In the genomic region with DNA sequence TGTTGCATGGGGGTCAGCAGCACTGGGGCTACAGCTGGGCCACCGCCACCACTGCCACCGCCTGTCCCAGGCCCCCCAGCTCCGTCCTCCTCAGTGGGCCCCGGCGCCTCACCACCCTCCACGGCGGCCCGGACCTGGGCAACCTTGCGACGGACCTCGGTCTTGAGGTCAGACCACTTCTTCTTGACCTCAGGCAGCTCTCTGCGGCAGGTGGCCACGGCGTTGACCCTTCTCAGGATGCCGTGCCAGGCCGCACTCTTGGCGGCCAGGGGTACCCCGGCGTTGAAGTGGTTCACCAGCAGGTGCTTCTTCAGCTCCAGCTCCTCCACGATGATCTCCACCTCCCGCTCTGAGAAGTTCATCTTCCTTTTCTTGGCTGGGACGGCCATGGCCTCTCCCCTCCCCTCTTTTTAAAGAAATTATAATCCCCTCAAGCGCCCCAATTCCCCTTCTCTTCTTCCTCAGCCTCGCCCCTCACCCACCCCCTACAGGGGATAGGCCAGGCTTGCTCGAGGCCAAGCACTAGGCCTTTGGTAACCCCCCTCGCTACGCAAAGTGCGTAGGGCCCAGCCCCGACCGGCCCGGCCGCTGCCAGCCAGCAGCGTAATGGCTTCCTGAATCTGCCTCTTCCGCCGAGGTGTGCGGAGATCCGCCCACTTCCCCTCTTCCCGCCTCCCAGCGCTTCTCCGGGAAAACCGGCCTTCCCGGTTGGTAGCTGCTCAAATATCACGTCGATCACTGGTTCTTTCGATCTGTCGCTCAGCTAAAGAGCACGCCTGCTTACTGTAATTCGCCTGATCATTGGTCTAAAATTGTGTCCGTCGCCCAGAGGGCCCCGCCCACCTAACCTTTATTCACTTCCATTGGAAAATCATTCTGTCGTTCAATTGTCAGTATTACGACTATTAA, we compare ENCODE assay signal across 8 cellular contexts. TPM values are rescaled to one million over a fixed set of nuclear protein-coding genes. Genes with fewer than 3 reads are reported as not detected.
DNase-seq lines count a peak whose midpoint lies in the region; ATAC-seq, FAIRE-seq and TF ChIP-seq lines count a peak whose summit lies in the region.

TSS of gene NAIF1 (minus strand) at position 608 of the 909 bp plus-strand sequence. CDS start at position 389, 219 bp downstream.

- intact Hi-C loops in mammary epithelial cell (cut with micrococcal nuclease) = loop anchor here (1.0 kb wide), 1 partner anchor 27 kb away; no protein-coding TSS in a partner anchor

- CTCF ChIA-PET in mammary epithelial cell (lab: Charles Lee; ENCODE audit: low non-redundant PET) = interaction anchor here (0.6 to 0.7 kb wide), 2 partner anchors 126 to 503 kb away, joined by 3 to 4 read pairs; no protein-coding TSS in a partner anchor

- H3K27me3 ChIP-seq in ACC112 (ENCODE audit: insufficient read depth, low read length) = no peaks in the 10 kb centered on the region
- no peaks in the 10 kb centered on the region for H3K27me3 ChIP-seq in WERI-Rb-1 (ENCODE audit: insufficient read depth, low read depth, severe bottlenecking)
- H3K27me3 ChIP-seq in mammary epithelial cell (ENCODE audit: insufficient read depth, low read length) = no peaks in the 10 kb centered on the region
- H3K27me3 ChIP-seq in small intestine (ENCODE audit: control insufficient read depth in 2 of 2, insufficient read depth in 2 of 2, low read length in 2 of 2) = no peaks in the 10 kb centered on the region

- H3K9me3 ChIP-seq in WERI-Rb-1 (ENCODE audit: severe bottlenecking) = no peaks in the 10 kb centered on the region
- no peaks in the 10 kb centered on the region for H3K9me3 ChIP-seq in mammary epithelial cell (replicated peaks; ENCODE audit: insufficient read depth, low read length)
- no peaks in the 10 kb centered on the region for H3K9me3 ChIP-seq in small intestine (ENCODE audit: control insufficient read depth, low read depth)

- H3K4me1 ChIP-seq in ACC112 (ENCODE audit: control insufficient read depth, insufficient read depth, low read length, unreplicated experiment) (peaks cover 22% of the 10 kb centered on the region), mammary epithelial cell (ENCODE audit: insufficient read depth, low read length) (peaks cover 11% of the 10 kb centered on the region), small intestine (ENCODE audit: control insufficient read depth in 2 of 2, insufficient read depth in 1 of 2, low read depth in 1 of 2, low read length in 1 of 2) (peaks cover 7 to 32% of the 10 kb centered on the region in 2 donors)

- peak; percentile 97 for DNase-seq in NCI-H2196 treated with DMSO at 0.1 percent for 48 hours (lab: John Stamatoyannopoulos, UW; ENCODE audit: unreplicated experiment)
- peak; percentile 99 for DNase-seq in WERI-Rb-1
- DNase-seq in mammary epithelial cell = peak; percentile 99
- peak; percentile 95 for DNase-seq in iPS-NIHi11 (ENCODE audit: low spot score)
- DNase-seq in small intestine = peak; percentile 99

- no TSS peak for BruUV-seq in mammary epithelial cell (replicated peaks; lab: Mats Ljungman, UMichigan)

- in situ Hi-C loops in mammary epithelial cell (cut with MboI; ENCODE audit: low sequenced_read_pairs in 2 of 2) = no loop called here

- WGBS in mammary epithelial cell (ENCODE audit: low coverage, missing lambda C conversion rate) = under 1% methylated on average over 12 of the region's 53 CpGs
- 34 to 37% (median 34%) methylated on average over 49 to 53 of the region's 53 CpGs for WGBS in small intestine, 3 donors

- H3K9ac ChIP-seq in mammary epithelial cell (ENCODE audit: insufficient read depth, low read length) = peak within 1 kb of the TSS; percentile 97

- peaks cover 45% of the 10 kb centered on the region for H3K79me2 ChIP-seq in ACC112 (ENCODE audit: control insufficient read depth, insufficient read depth, low read length, unreplicated experiment)
- H3K79me2 ChIP-seq in mammary epithelial cell (ENCODE audit: insufficient read depth, low read length) = peaks cover 54% of the 10 kb centered on the region

- H2AFZ ChIP-seq in ACC112 (ENCODE audit: low read length, unreplicated experiment) (peak within 1 kb of the TSS; percentile 92), mammary epithelial cell (ENCODE audit: low read depth, low read length) (peak within 1 kb of the TSS; percentile 95)

- H4K20me1 ChIP-seq in mammary epithelial cell (ENCODE audit: insufficient read depth, low read length) = no peaks in the 10 kb centered on the region

- H3K36me3 ChIP-seq in ACC112 (ENCODE audit: insufficient read depth, low read length) (no peaks in the 10 kb centered on the region), WERI-Rb-1 (no peaks in the 10 kb centered on the region; the same call in none of the 2 replicates), mammary epithelial cell (ENCODE audit: insufficient read depth, low read length) (no peaks in the 10 kb centered on the region), small intestine (ENCODE audit: control insufficient read depth in 2 of 2, insufficient read depth in 2 of 2, low read length in 2 of 2) (no peaks in the 10 kb centered on the region)

- no peak for FAIRE-seq in small intestine (lab: Jason Lieb, UNC)

- H3K4me3 ChIP-seq in ACC112 (ENCODE audit: low read depth, low read length) (peak within 1 kb of the TSS; percentile 94), WERI-Rb-1 (ENCODE audit: low read depth, low read length) (peak within 1 kb of the TSS; percentile 92), mammary epithelial cell (replicated peaks in 1 of 3; ENCODE audit: insufficient read depth in 1 of 3, low read depth in 2 of 3, low read length in 3 of 3) (peak within 1 kb of the TSS; percentile 74 to 83 (median 82)), small intestine (ENCODE audit: low read depth in 1 of 2, low read length in 2 of 2) (peak within 1 kb of the TSS; percentile 79 to 96)

- H3K27ac ChIP-seq in ACC112 (ENCODE audit: low read depth, low read length) (peak within 1 kb of the TSS; percentile 98), WERI-Rb-1 (peak within 1 kb of the TSS; percentile 98), mammary epithelial cell (ENCODE audit: insufficient read depth, low read depth, low read length) (peak within 1 kb of the TSS; percentile 99), small intestine (ENCODE audit: low read depth in 1 of 2, low read length in 1 of 2) (peak within 1 kb of the TSS; percentile 88 to 96)

- TF ChIP-seq CTCF in WERI-Rb-1 (IDR thresholded peaks at IDR 0.05; ENCODE audit: low read depth, low read length) = no peak
- TF ChIP-seq CTCF in mammary epithelial cell (conservative IDR thresholded peaks at IDR 0.05 in 1 of 2, IDR thresholded peaks at IDR 0.05 in 1 of 2; ENCODE audit: extremely low read depth in 1 of 2, insufficient read depth in 1 of 2, low read depth in 1 of 2, low read length in 2 of 2) = no peak

- dilution Hi-C loops in mammary epithelial cell (cut with HindIII; ENCODE audit: low sequenced_read_pairs) = no loop called here

- ATAC-seq in GM18870 (IDR thresholded peaks at IDR 0.05; ENCODE audit: unreplicated experiment) = peak; percentile 81
- ATAC-seq in HG03135 (IDR thresholded peaks at IDR 0.05; ENCODE audit: unreplicated experiment) = peak; percentile 57

- H3K4me2 ChIP-seq in mammary epithelial cell (ENCODE audit: insufficient read depth, low read depth, low read length) = peak within 1 kb of the TSS; percentile 99

RNA-seq across cellular contexts. Expression of gene NAIF1, which starts in this region (rescaled TPM):
- 1 to 10 TPM; 6.8 to 9.3 TPM for total RNA-seq in mammary epithelial cell
- 7.6 TPM for polyA plus RNA-seq in mammary epithelial cell
- 5.1 TPM for polyA minus RNA-seq in mammary epithelial cell
- polyA plus RNA-seq in small intestine = 1 to 10 TPM; 8.1 to 10.0 (median 9.2) TPM

Comparison
In these comparisons a context has a peak if more than half of its experiments do, and no peak if none do; other contexts are left out.
1. Peak in every context shown above with its lines: DNase-seq, ATAC-seq, H3K4me3 ChIP-seq and H3K27ac ChIP-seq.